In the genomic region with DNA sequence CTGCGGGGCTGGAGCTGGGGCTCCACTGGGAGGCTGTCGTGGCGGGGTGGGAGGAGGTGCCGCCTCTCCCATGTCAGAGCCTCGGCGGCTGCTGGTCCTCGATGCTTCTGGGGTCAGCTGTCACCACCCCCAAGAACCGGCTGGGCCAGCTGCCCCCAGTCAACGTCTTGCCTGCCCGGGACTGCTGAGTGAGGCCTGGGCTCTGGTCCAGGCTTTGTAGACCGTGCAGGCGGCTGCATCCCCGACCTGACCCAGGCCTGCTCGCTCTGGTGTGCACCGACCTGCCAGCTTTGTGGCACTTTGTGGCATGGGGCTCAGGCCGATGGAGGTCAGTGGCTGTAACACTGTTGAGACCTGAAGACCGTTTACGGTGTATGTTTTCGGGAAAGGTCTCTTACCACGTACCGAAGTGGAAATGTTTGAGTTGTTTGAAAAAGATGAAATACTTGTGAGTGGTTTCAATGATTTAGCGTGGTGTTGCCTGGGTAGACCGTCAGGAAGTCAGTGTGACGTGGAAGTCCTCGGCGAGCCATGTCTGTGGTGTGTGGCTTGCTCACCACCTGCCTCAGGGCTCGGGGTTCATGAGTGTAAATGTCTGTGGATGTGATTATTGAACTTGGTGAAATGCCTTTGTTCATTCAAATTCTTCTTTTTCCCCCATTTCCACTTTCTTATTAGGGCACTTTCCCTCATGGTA, we compare ENCODE assay signal across 9 cellular contexts. TPM values are rescaled to one million over a fixed set of nuclear protein-coding genes. Genes with fewer than 3 reads are reported as not detected.
DNase-seq lines count a peak whose midpoint lies in the region; ATAC-seq and TF ChIP-seq lines count a peak whose summit lies in the region.
"Had no signal": no experiment of that assay in that cellular context is flagged by ENCODE, and none has a peak within 500 bp of the region (broad histone marks: within the 10 kb centered on the region; RNA-seq: fewer than 3 reads in every experiment).

No MANE protein-coding gene starts in this region.

- 83% methylated on average over 14 of the region's 27 CpGs for WGBS in esophagus muscularis mucosa

- no peaks in the 10 kb centered on the region for H3K27me3 ChIP-seq in CD8-positive, alpha-beta memory T cell (ENCODE audit: insufficient read depth, low read length, poor library complexity, severe bottlenecking)
- no peaks in the 10 kb centered on the region for H3K27me3 ChIP-seq in esophagus muscularis mucosa

- TF ChIP-seq POLR2A in esophagus muscularis mucosa (IDR thresholded peaks at IDR 0.05; ENCODE audit: low read depth): no peak

- no peaks in the 10 kb centered on the region for H3K9me3 Mint-ChIP-seq in CD8-positive, alpha-beta memory T cell

- POLR2A ChIA-PET in CD8-positive, alpha-beta memory T cell (lab: Charles Lee): interaction anchor here (0.9 kb wide), 1 partner anchor 29 kb away, joined by 3 read pairs; no protein-coding TSS in a partner anchor

- H3K4me3 Mint-ChIP-seq in CD8-positive, alpha-beta memory T cell: peak overlapping the region; percentile 4 to 90 (median 74)

- peaks cover 6 to 57% (median 15%) of the 10 kb centered on the region in 3 donors for H3K36me3 Mint-ChIP-seq in CD8-positive, alpha-beta memory T cell

- peaks cover 25% of the 10 kb centered on the region for H3K4me1 ChIP-seq in CD8-positive, alpha-beta memory T cell (ENCODE audit: insufficient read depth, low read length)
- H3K4me1 ChIP-seq in esophagus muscularis mucosa: peaks cover 20 to 46% (median 36%) of the 10 kb centered on the region in 4 donors

- H3K27ac Mint-ChIP-seq in CD8-positive, alpha-beta memory T cell: peak overlapping the region; percentile 89 to 100 (median 99)

- no peaks in the 10 kb centered on the region for H3K36me3 ChIP-seq in CD8-positive, alpha-beta memory T cell (ENCODE audit: insufficient read depth, low read length)
- peaks cover 0 to 45% (median 35%) of the 10 kb centered on the region in 4 donors for H3K36me3 ChIP-seq in esophagus muscularis mucosa

- no peaks in the 10 kb centered on the region for H3K27me3 Mint-ChIP-seq in CD8-positive, alpha-beta memory T cell

- TF ChIP-seq CTCF in esophagus muscularis mucosa (IDR thresholded peaks at IDR 0.05): no peak

- intact Hi-C loops in esophagus muscularis mucosa (cut with DNase I): no loop called here

- in situ Hi-C loops in KBM-7 (cut with MboI; ENCODE audit: low pct_unique_long_range_greater_than_20kb, low sequenced_read_pairs): no loop called here

- peaks cover 33 to 57% (median 57%) of the 10 kb centered on the region in 3 donors for H3K4me1 Mint-ChIP-seq in CD8-positive, alpha-beta memory T cell

- no peaks in the 10 kb centered on the region for H3K9me3 ChIP-seq in CD8-positive, alpha-beta memory T cell (ENCODE audit: low read length)
- no peaks in the 10 kb centered on the region for H3K9me3 ChIP-seq in esophagus muscularis mucosa

- CTCF ChIA-PET in CD8-positive, alpha-beta memory T cell (lab: Charles Lee): interaction anchor here (0.6 to 2.0 kb wide), 5 partner anchors 9 to 111 kb away, joined by 3 to 5 read pairs (median 4); no protein-coding TSS in a partner anchor

- no peak for ATAC-seq in GM18517 (IDR thresholded peaks at IDR 0.05; ENCODE audit: unreplicated experiment)

- DNase-seq in CD8-positive, alpha-beta memory T cell: peak; percentile 68 to 91 (median 87)
- DNase-seq in activated CD8-positive, alpha-beta memory T cell treated with anti-CD3 and anti-CD28 coated beads, Interleukin-2, amount 50 U/mL, for 24 hours (ENCODE audit: extremely low read depth): peak; percentile 30
- DNase-seq in esophagus muscularis mucosa (ENCODE audit: extremely low spot score) (no peak), COR-L47 (lab: John Stamatoyannopoulos, UW) (no peak), KBM-7 (no peak), HUDEP-2 (lab: John Stamatoyannopoulos, UW; ENCODE audit: unreplicated experiment in 76 of 76) (no peak)
- DNase-seq in stimulated activated CD4-positive, alpha-beta T cell treated with anti-CD3 and anti-CD28 coated beads, Interleukin-2, amount 100 ng/mL, for 4 hours (ENCODE audit: low read depth): peak; percentile 54

- H3K27ac ChIP-seq in CD8-positive, alpha-beta memory T cell (ENCODE audit: low read depth, low read length): peak overlapping the region; percentile 26
- H3K27ac ChIP-seq in esophagus muscularis mucosa (replicated peaks in 1 of 4): peak overlapping the region; percentile 9 to 57 (median 41)

- TF ChIP-seq EP300 in esophagus muscularis mucosa (IDR thresholded peaks at IDR 0.05): no peak

- no peak overlapping the region for H3K4me3 ChIP-seq in CD8-positive, alpha-beta memory T cell (ENCODE audit: low read length)
- H3K4me3 ChIP-seq in esophagus muscularis mucosa: no peak overlapping the region

RNA-seq across cellular contexts. Expression of gene ZNF750, which starts 53.2 kb away (rescaled TPM):
- total RNA-seq in CD8-positive, alpha-beta memory T cell: not detected
- not detected for polyA plus RNA-seq in CD8-positive, alpha-beta memory T cell
- total RNA-seq in esophagus muscularis mucosa: not detected
- total RNA-seq: SK-MEL-5 had no signal

Comparison
In these comparisons a context has a peak if more than half of its experiments do, and no peak if none do; other contexts are left out.
1. DNase-seq: peak in CD8-positive, alpha-beta memory T cell (5 of 5), activated CD8-positive, alpha-beta memory T cell treated with anti-CD3 and anti-CD28 coated beads, Interleukin-2, amount 50 U/mL, for 24 hours (single experiment) and stimulated activated CD4-positive, alpha-beta T cell treated with anti-CD3 and anti-CD28 coated beads, Interleukin-2, amount 100 ng/mL, for 4 hours (single experiment); none in esophagus muscularis mucosa (single experiment), COR-L47 (single experiment), KBM-7 (single experiment) and HUDEP-2 (0 of 76).